1 cellular context compared by ENCODE assay signal in the genomic region with DNA sequence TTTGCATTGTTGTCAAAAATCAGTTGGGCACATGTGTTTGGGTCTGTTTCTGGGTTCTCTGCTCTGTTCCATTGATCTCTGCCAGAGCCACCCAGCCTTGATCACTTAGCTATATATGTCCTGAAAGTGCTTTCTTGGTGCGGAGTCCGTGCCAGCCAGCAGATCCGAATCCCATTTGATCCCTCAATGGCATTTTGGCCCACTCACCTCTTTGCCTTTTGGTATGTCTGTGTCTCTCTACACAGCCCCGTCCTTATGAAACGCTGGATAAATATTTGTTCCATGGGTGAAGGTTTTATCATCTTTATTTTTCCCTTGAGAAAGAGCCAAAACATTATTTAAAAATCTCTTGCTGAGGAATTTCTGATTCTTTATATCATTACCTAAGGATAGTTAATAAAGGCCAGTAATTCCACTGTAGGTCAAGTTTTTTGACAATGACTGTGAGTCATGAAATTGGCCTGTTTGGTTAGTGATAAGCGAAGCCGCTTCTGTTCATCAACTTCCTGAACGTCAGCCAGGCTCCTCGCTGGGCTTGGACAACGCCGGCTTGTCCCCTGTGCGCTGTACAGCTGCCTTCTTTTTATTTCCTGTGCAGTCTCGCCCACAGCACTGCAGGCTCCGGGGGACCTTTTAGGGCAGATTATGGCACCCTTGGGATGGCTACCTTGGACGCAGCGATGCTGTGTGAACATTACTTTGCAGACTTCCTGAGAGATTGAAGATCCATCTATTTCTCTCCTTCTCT.
TF ChIP-seq lines count a peak whose summit lies in the region.

No MANE protein-coding gene starts in this region.

TF ChIP-seq in HepG2, 621 proteins besides CTCF, POLR2A, EP300 and RAD21 (continued from another document and continues in another):
- TF ChIP-seq, protein P1, sequence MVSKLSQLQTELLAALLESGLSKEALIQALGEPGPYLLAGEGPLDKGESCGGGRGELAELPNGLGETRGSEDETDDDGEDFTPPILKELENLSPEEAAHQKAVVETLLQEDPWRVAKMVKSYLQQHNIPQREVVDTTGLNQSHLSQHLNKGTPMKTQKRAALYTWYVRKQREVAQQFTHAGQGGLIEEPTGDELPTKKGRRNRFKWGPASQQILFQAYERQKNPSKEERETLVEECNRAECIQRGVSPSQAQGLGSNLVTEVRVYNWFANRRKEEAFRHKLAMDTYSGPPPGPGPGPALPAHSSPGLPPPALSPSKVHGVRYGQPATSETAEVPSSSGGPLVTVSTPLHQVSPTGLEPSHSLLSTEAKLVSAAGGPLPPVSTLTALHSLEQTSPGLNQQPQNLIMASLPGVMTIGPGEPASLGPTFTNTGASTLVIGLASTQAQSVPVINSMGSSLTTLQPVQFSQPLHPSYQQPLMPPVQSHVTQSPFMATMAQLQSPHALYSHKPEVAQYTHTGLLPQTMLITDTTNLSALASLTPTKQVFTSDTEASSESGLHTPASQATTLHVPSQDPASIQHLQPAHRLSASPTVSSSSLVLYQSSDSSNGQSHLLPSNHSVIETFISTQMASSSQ (IDR thresholded peaks at IDR 0.05; ENCODE audit: low read depth) = no peak
- TF ChIP-seq, protein P1 (CRISPR knock-in tag; IDR thresholded peaks at IDR 0.05; ENCODE audit: borderline replicate concordance) = peak; percentile 32; the same call in 1 of the 2 replicates
- TF ChIP-seq CREB1 (IDR thresholded peaks at IDR 0.05) (no peak), CREB1 (CRISPR knock-in tag; IDR thresholded peaks at IDR 0.05) (peak; percentile 24; the same call in 1 of the 2 replicates), CEBPB (IDR thresholded peaks at IDR 0.05; ENCODE audit: borderline replicate concordance, low read depth, low read length) (no peak), ZNF777 (CRISPR knock-in tag; IDR thresholded peaks at IDR 0.05) (no peak), U2AF1 (optimal IDR thresholded peaks at IDR 0.05; ENCODE audit: low read depth, low read length) (no peak), NPAS2 (CRISPR knock-in tag; IDR thresholded peaks at IDR 0.05; ENCODE audit: borderline replicate concordance) (no peak), SIX1 (CRISPR knock-in tag; IDR thresholded peaks at IDR 0.05; ENCODE audit: borderline replicate concordance) (no peak), HOXA9 (CRISPR knock-in tag; IDR thresholded peaks at IDR 0.05; ENCODE audit: borderline replicate concordance) (no peak), XBP1 (CRISPR knock-in tag; IDR thresholded peaks at IDR 0.05) (no peak), MEF2D (CRISPR knock-in tag; IDR thresholded peaks at IDR 0.05) (peak; percentile 48; the same call in 1 of the 2 replicates), ZNF782 (CRISPR knock-in tag; IDR thresholded peaks at IDR 0.05; ENCODE audit: borderline replicate concordance) (no peak), REPIN1 (CRISPR knock-in tag; IDR thresholded peaks at IDR 0.05; ENCODE audit: borderline replicate concordance, low read depth) (no peak), SOX5 (CRISPR knock-in tag; IDR thresholded peaks at IDR 0.05; ENCODE audit: borderline replicate concordance) (peak; percentile 83; the same call in 1 of the 2 replicates), ZNF431 (CRISPR knock-in tag; IDR thresholded peaks at IDR 0.05; ENCODE audit: borderline replicate concordance, low read depth) (no peak), HHEX (CRISPR knock-in tag; IDR thresholded peaks at IDR 0.05) (0 out of 2 replicates have a peak, but pooled peaks have one; percentile 18), SKI (IDR thresholded peaks at IDR 0.05; ENCODE audit: partially characterized antibody) (peak; percentile 47), ELF1 (CRISPR knock-in tag; IDR thresholded peaks at IDR 0.05) (peak; percentile 63), ZNF460 (CRISPR knock-in tag; IDR thresholded peaks at IDR 0.05; ENCODE audit: borderline replicate concordance) (no peak), SP2 (CRISPR knock-in tag; IDR thresholded peaks at IDR 0.05) (no peak), RFX1 (IDR thresholded peaks at IDR 0.05) (no peak), MEIS2 (CRISPR knock-in tag; IDR thresholded peaks at IDR 0.05) (peak; percentile 70; the same call in 1 of the 2 replicates), ZNF367 (CRISPR knock-in tag; IDR thresholded peaks at IDR 0.05; ENCODE audit: borderline replicate concordance) (no peak), SUZ12 (IDR thresholded peaks at IDR 0.05; ENCODE audit: low read depth, low read length) (no peak)
- TF ChIP-seq, protein P2, sequence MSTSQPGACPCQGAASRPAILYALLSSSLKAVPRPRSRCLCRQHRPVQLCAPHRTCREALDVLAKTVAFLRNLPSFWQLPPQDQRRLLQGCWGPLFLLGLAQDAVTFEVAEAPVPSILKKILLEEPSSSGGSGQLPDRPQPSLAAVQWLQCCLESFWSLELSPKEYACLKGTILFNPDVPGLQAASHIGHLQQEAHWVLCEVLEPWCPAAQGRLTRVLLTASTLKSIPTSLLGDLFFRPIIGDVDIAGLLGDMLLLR (CRISPR knock-in tag; IDR thresholded peaks at IDR 0.05) = no peak
- TF ChIP-seq, protein P3, sequence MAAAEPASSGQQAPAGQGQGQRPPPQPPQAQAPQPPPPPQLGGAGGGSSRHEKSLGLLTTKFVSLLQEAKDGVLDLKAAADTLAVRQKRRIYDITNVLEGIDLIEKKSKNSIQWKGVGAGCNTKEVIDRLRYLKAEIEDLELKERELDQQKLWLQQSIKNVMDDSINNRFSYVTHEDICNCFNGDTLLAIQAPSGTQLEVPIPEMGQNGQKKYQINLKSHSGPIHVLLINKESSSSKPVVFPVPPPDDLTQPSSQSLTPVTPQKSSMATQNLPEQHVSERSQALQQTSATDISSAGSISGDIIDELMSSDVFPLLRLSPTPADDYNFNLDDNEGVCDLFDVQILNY (CRISPR knock-in tag; conservative IDR thresholded peaks at IDR 0.05) = no peak
- TF ChIP-seq, protein P4, sequence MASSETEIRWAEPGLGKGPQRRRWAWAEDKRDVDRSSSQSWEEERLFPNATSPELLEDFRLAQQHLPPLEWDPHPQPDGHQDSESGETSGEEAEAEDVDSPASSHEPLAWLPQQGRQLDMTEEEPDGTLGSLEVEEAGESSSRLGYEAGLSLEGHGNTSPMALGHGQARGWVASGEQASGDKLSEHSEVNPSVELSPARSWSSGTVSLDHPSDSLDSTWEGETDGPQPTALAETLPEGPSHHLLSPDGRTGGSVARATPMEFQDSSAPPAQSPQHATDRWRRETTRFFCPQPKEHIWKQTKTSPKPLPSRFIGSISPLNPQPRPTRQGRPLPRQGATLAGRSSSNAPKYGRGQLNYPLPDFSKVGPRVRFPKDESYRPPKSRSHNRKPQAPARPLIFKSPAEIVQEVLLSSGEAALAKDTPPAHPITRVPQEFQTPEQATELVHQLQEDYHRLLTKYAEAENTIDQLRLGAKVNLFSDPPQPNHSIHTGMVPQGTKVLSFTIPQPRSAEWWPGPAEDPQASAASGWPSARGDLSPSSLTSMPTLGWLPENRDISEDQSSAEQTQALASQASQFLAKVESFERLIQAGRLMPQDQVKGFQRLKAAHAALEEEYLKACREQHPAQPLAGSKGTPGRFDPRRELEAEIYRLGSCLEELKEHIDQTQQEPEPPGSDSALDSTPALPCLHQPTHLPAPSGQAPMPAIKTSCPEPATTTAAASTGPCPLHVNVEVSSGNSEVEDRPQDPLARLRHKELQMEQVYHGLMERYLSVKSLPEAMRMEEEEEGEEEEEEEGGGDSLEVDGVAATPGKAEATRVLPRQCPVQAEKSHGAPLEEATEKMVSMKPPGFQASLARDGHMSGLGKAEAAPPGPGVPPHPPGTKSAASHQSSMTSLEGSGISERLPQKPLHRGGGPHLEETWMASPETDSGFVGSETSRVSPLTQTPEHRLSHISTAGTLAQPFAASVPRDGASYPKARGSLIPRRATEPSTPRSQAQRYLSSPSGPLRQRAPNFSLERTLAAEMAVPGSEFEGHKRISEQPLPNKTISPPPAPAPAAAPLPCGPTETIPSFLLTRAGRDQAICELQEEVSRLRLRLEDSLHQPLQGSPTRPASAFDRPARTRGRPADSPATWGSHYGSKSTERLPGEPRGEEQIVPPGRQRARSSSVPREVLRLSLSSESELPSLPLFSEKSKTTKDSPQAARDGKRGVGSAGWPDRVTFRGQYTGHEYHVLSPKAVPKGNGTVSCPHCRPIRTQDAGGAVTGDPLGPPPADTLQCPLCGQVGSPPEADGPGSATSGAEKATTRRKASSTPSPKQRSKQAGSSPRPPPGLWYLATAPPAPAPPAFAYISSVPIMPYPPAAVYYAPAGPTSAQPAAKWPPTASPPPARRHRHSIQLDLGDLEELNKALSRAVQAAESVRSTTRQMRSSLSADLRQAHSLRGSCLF (CRISPR knock-in tag; IDR thresholded peaks at IDR 0.05; ENCODE audit: borderline replicate concordance) = no peak
- TF ChIP-seq, protein P5, sequence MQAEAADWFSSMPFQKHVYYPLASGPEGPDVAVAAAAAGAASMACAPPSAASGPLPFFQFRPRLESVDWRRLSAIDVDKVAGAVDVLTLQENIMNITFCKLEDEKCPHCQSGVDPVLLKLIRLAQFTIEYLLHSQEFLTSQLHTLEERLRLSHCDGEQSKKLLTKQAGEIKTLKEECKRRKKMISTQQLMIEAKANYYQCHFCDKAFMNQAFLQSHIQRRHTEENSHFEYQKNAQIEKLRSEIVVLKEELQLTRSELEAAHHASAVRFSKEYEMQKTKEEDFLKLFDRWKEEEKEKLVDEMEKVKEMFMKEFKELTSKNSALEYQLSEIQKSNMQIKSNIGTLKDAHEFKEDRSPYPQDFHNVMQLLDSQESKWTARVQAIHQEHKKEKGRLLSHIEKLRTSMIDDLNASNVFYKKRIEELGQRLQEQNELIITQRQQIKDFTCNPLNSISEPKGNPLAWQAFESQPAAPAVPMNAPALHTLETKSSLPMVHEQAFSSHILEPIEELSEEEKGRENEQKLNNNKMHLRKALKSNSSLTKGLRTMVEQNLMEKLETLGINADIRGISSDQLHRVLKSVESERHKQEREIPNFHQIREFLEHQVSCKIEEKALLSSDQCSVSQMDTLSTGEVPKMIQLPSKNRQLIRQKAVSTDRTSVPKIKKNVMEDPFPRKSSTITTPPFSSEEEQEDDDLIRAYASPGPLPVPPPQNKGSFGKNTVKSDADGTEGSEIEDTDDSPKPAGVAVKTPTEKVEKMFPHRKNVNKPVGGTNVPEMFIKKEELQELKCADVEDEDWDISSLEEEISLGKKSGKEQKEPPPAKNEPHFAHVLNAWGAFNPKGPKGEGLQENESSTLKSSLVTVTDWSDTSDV (CRISPR knock-in tag; IDR thresholded peaks at IDR 0.05) = no peak
- TF ChIP-seq, protein P6, sequence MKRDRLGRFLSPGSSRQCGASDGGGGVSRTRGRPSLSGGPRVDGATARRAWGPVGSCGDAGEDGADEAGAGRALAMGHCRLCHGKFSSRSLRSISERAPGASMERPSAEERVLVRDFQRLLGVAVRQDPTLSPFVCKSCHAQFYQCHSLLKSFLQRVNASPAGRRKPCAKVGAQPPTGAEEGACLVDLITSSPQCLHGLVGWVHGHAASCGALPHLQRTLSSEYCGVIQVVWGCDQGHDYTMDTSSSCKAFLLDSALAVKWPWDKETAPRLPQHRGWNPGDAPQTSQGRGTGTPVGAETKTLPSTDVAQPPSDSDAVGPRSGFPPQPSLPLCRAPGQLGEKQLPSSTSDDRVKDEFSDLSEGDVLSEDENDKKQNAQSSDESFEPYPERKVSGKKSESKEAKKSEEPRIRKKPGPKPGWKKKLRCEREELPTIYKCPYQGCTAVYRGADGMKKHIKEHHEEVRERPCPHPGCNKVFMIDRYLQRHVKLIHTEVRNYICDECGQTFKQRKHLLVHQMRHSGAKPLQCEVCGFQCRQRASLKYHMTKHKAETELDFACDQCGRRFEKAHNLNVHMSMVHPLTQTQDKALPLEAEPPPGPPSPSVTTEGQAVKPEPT (CRISPR knock-in tag; IDR thresholded peaks at IDR 0.05; ENCODE audit: low read depth) = no peak
- TF ChIP-seq, protein P7, sequence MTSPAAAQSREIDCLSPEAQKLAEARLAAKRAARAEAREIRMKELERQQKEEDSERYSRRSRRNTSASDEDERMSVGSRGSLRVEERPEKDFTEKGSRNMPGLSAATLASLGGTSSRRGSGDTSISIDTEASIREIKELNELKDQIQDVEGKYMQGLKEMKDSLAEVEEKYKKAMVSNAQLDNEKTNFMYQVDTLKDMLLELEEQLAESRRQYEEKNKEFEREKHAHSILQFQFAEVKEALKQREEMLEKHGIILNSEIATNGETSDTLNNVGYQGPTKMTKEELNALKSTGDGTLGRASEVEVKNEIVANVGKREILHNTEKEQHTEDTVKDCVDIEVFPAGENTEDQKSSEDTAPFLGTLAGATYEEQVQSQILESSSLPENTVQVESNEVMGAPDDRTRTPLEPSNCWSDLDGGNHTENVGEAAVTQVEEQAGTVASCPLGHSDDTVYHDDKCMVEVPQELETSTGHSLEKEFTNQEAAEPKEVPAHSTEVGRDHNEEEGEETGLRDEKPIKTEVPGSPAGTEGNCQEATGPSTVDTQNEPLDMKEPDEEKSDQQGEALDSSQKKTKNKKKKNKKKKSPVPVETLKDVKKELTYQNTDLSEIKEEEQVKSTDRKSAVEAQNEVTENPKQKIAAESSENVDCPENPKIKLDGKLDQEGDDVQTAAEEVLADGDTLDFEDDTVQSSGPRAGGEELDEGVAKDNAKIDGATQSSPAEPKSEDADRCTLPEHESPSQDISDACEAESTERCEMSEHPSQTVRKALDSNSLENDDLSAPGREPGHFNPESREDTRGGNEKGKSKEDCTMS (CRISPR knock-in tag; conservative IDR thresholded peaks at IDR 0.05) = no peak
- TF ChIP-seq, protein P8, sequence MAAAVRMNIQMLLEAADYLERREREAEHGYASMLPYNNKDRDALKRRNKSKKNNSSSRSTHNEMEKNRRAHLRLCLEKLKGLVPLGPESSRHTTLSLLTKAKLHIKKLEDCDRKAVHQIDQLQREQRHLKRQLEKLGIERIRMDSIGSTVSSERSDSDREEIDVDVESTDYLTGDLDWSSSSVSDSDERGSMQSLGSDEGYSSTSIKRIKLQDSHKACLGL (CRISPR knock-in tag; IDR thresholded peaks at IDR 0.05) = no peak
- TF ChIP-seq, protein P9, sequence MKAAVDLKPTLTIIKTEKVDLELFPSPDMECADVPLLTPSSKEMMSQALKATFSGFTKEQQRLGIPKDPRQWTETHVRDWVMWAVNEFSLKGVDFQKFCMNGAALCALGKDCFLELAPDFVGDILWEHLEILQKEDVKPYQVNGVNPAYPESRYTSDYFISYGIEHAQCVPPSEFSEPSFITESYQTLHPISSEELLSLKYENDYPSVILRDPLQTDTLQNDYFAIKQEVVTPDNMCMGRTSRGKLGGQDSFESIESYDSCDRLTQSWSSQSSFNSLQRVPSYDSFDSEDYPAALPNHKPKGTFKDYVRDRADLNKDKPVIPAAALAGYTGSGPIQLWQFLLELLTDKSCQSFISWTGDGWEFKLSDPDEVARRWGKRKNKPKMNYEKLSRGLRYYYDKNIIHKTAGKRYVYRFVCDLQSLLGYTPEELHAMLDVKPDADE (CRISPR knock-in tag; IDR thresholded peaks at IDR 0.05) = no peak
